ENCODE assay signal across 8 cellular contexts in genomic region chr22:36470162-36470993, GRCh38. TPM values are rescaled to one million over a fixed set of nuclear protein-coding genes. Genes with fewer than 3 reads are reported as not detected.
DNase-seq lines count a peak whose midpoint lies in the region; ATAC-seq and TF ChIP-seq lines count a peak whose summit lies in the region.

No MANE protein-coding gene starts in this region.

- H3K4me1 ChIP-seq in IMR-90 (ENCODE audit: control insufficient read depth, insufficient read depth, low read length) (peaks cover 44% of the 10 kb centered on the region), neuronal stem cell (ENCODE audit: control insufficient read depth in 2 of 2, insufficient read depth in 1 of 2, low read depth in 1 of 2, low read length in 2 of 2) (peaks cover 1 to 3% of the 10 kb centered on the region in 2 donors)

- peak overlapping the region; percentile 99 for H2AK9ac ChIP-seq in IMR-90 (replicated peaks; ENCODE audit: low read depth, low read length, poor library complexity)

- H4K5ac ChIP-seq in IMR-90 (ENCODE audit: low read depth, low read length) = peak overlapping the region; percentile 72

- no peaks in the 10 kb centered on the region for H3K9me3 Mint-ChIP-seq in stimulated activated naive CD8-positive, alpha-beta T cell treated with anti-CD3 and anti-CD28 coated beads, Interleukin-15, amount 100 ng/mL, for 72 hours

- H3K27me3 Mint-ChIP-seq in stimulated activated naive CD8-positive, alpha-beta T cell treated with anti-CD3 and anti-CD28 coated beads, Interleukin-15, amount 100 ng/mL, for 72 hours = no peaks in the 10 kb centered on the region

- in situ Hi-C loops in IMR-90 (cut with MboI; ENCODE audit: low sequenced_read_pairs) = no loop called here

- TF ChIP-seq CTCF in IMR-90 (conservative IDR thresholded peaks at IDR 0.05; ENCODE audit: low read depth, low read length) = peak; percentile 95

- H3K4me3 Mint-ChIP-seq in stimulated activated naive CD8-positive, alpha-beta T cell treated with anti-CD3 and anti-CD28 coated beads, Interleukin-15, amount 100 ng/mL, for 72 hours = peak overlapping the region in 1 of 2 donors; percentile 3

- TF ChIP-seq RAD21 in IMR-90 (IDR thresholded peaks at IDR 0.05; ENCODE audit: low read length) = peak; percentile 99

- H3K79me1 ChIP-seq in IMR-90 (ENCODE audit: low read depth in 1 of 2, low read length in 2 of 2) = peaks cover 30 to 75% of the 10 kb centered on the region in 2 experiments
- H3K79me1 ChIP-seq in neuronal stem cell (ENCODE audit: low read depth, low read length) = peaks cover 2% of the 10 kb centered on the region

- H2BK120ac ChIP-seq in IMR-90 (ENCODE audit: low read depth, low read length) = peak overlapping the region; percentile 100
- H2BK120ac ChIP-seq in neuronal stem cell (ENCODE audit: low read depth, low read length) = no peak overlapping the region

- H3K14ac ChIP-seq in IMR-90 (replicated peaks; ENCODE audit: low read depth, low read length) = peak overlapping the region; percentile 100
- H3K14ac ChIP-seq in neuronal stem cell (ENCODE audit: low read length) = no peak overlapping the region

- peaks cover 20% of the 10 kb centered on the region for H3K36me3 ChIP-seq in IMR-90 (ENCODE audit: control insufficient read depth, insufficient read depth, low read length)
- peaks cover 12 to 61% of the 10 kb centered on the region in 2 donors for H3K36me3 ChIP-seq in neuronal stem cell (replicated peaks in 1 of 2; ENCODE audit: control insufficient read depth in 2 of 2, insufficient read depth in 2 of 2, low read length in 2 of 2)

- H3K9me3 ChIP-seq in IMR-90 (ENCODE audit: control insufficient read depth, insufficient read depth, low read length) (no peaks in the 10 kb centered on the region), neuronal stem cell (replicated peaks in 1 of 2; ENCODE audit: control insufficient read depth in 2 of 2, insufficient read depth in 1 of 2, low read depth in 1 of 2, low read length in 2 of 2) (no peaks in the 10 kb centered on the region)

- H3K4me1 Mint-ChIP-seq in stimulated activated naive CD8-positive, alpha-beta T cell treated with anti-CD3 and anti-CD28 coated beads, Interleukin-15, amount 100 ng/mL, for 72 hours = peaks cover 41% of the 10 kb centered on the region

- H3K4me3 ChIP-seq in IMR-90 (ENCODE audit: insufficient read depth, low read depth, low read length) = no peak overlapping the region
- H3K4me3 ChIP-seq in neuronal stem cell (ENCODE audit: low read length in 2 of 2) = no peak overlapping the region

- H2BK15ac ChIP-seq in IMR-90 (ENCODE audit: low read depth, low read length) = peak overlapping the region; percentile 100
- no peak overlapping the region for H2BK15ac ChIP-seq in neuronal stem cell (ENCODE audit: low read length)

- H4K91ac ChIP-seq in IMR-90 (ENCODE audit: insufficient read depth, low read depth, low read length) (peak overlapping the region; percentile 100), neuronal stem cell (ENCODE audit: low read depth, low read length, poor library complexity) (no peak overlapping the region)

- H3K27ac Mint-ChIP-seq in stimulated activated naive CD8-positive, alpha-beta T cell treated with anti-CD3 and anti-CD28 coated beads, Interleukin-15, amount 100 ng/mL, for 72 hours = peak overlapping the region; percentile 12 to 57

- POLR2A ChIA-PET in IMR-90 (lab: Charles Lee; ENCODE audit: unreplicated experiment) = interaction anchor here (0.5 to 4.9 kb wide), 7 partner anchors 83 to 185 kb away, joined by 3 to 30 read pairs (median 3); partner anchors contain the start of gene MYH9

- peak overlapping the region; percentile 100 for H2BK20ac ChIP-seq in IMR-90 (ENCODE audit: low read depth, low read length)

- TF ChIP-seq POLR2A in IMR-90 (IDR thresholded peaks at IDR 0.05; ENCODE audit: low read depth, low read length) = peak; percentile 68

- DNase-seq in DMS114 treated with DMSO at 0.1 percent for 48 hours (lab: John Stamatoyannopoulos, UW; ENCODE audit: unreplicated experiment) (peak; percentile 35), IMR-90 (peak; percentile 89), SHP77 (lab: John Stamatoyannopoulos, UW) (peak; percentile 67 to 74), fibroblast of the conjunctiva (ENCODE audit: low read depth) (peak; percentile 79), neuronal stem cell (ENCODE audit: low spot score) (peak; percentile 74), NCI-H187 treated with DMSO at 0.1 percent for 48 hours (lab: John Stamatoyannopoulos, UW) (no peak)
- peak; percentile 70 for DNase-seq in activated effector memory CD4-positive, alpha-beta T cell treated with Interleukin-2 at 50 U/mL for 16 hours
- DNase-seq in stimulated activated naive CD8-positive, alpha-beta T cell treated with anti-CD3 and anti-CD28 coated beads, Interleukin-15, amount 100 ng/mL, for 72 hours = peak; percentile 80 to 82

- H3K27ac ChIP-seq in IMR-90 (ENCODE audit: insufficient read depth, low read length) (peak overlapping the region; percentile 97), neuronal stem cell (replicated peaks; ENCODE audit: low read length) (no peak overlapping the region)

- H4K20me1 ChIP-seq in IMR-90 (ENCODE audit: insufficient read depth, low read length) = peaks cover 19% of the 10 kb centered on the region

- H2BK5ac ChIP-seq in IMR-90 (ENCODE audit: low read depth, low read length, poor library complexity, severe bottlenecking) (peak overlapping the region; percentile 98), neuronal stem cell (ENCODE audit: low read length) (no peak overlapping the region)

- CTCF ChIA-PET in IMR-90 (lab: Yijun Ruan, JAX) = interaction anchor here (0.6 to 3.8 kb wide), 13 partner anchors 16 to 174 kb away, joined by 3 to 17 read pairs (median 6); partner anchors contain the start of gene MYH9

- H3K23ac ChIP-seq in IMR-90 (ENCODE audit: low read depth, low read length) = peak overlapping the region; percentile 100
- H3K23ac ChIP-seq in neuronal stem cell (ENCODE audit: low read depth, low read length, poor library complexity) = peak overlapping the region; percentile 37

- H3K9ac ChIP-seq in IMR-90 (ENCODE audit: low read depth, low read length) = peak overlapping the region; percentile 89
- H3K9ac ChIP-seq in neuronal stem cell (ENCODE audit: low read depth, low read length, poor library complexity) = peak overlapping the region; percentile 61

- H2AFZ ChIP-seq in IMR-90 (replicated peaks; ENCODE audit: low read length, poor library complexity) = peak overlapping the region; percentile 77
- H2AFZ ChIP-seq in neuronal stem cell (ENCODE audit: low read length) = peak overlapping the region; percentile 83

- peak overlapping the region; percentile 85 for H3K18ac ChIP-seq in IMR-90 (ENCODE audit: low read depth, low read length)
- peak overlapping the region; percentile 89 for H3K18ac ChIP-seq in neuronal stem cell (ENCODE audit: low read length)

- intact Hi-C loops in IMR-90 (cut with micrococcal nuclease) = loop anchor here (1.0 to 2.0 kb wide), 3 partner anchors 82 to 169 kb away; no protein-coding TSS in a partner anchor

- H3K4me2 ChIP-seq in IMR-90 (ENCODE audit: low read depth, low read length) (peak overlapping the region; percentile 33; the same call in 1 of the 2 replicates), neuronal stem cell (ENCODE audit: insufficient read depth, low read length, poor library complexity, severe bottlenecking) (no peak overlapping the region)

- H2BK12ac ChIP-seq in neuronal stem cell (ENCODE audit: low read length) = no peak overlapping the region

- H2AK5ac ChIP-seq in IMR-90 (ENCODE audit: low read depth, low read length) (peak overlapping the region; percentile 100), neuronal stem cell (ENCODE audit: low read depth, low read length) (peak overlapping the region; percentile 86)

- peak overlapping the region; percentile 83 to 100 for H4K8ac ChIP-seq in IMR-90 (ENCODE audit: low read depth in 2 of 2, low read length in 2 of 2)
- H4K8ac ChIP-seq in neuronal stem cell (ENCODE audit: low read depth, low read length) = no peak overlapping the region

- ATAC-seq in IMR-90 (ENCODE audit: low read depth) = peak; percentile 42
- ATAC-seq in stimulated activated naive CD8-positive, alpha-beta T cell treated with anti-CD3 and anti-CD28 coated beads, Interleukin-15, amount 100 ng/mL, for 72 hours = peak; percentile 94

- dilution Hi-C loops in IMR-90 (cut with HindIII; ENCODE audit: low sequenced_read_pairs, unreplicated experiment) = no loop called here

- peaks cover 35% of the 10 kb centered on the region for H3K9me1 ChIP-seq in IMR-90 (ENCODE audit: insufficient read depth, low read length)

- H3K27me3 ChIP-seq in IMR-90 (ENCODE audit: control insufficient read depth, insufficient read depth, low read length) = no peaks in the 10 kb centered on the region
- no peaks in the 10 kb centered on the region for H3K27me3 ChIP-seq in neuronal stem cell (ENCODE audit: control insufficient read depth in 3 of 3, insufficient read depth in 3 of 3, low read depth in 1 of 3, low read length in 3 of 3)

- H3K4ac ChIP-seq in IMR-90 (ENCODE audit: low read depth, low read length) (peak overlapping the region; percentile 100), neuronal stem cell (ENCODE audit: low read length) (peak overlapping the region; percentile 58)

- WGBS in IMR-90 (ENCODE audit: extremely low coverage in 2 of 2, insufficient read length in 1 of 2), 2 experiments = 51% methylated on average over 2 of the region's 14 CpGs; no CpG with 5 or more reads in 1 of the 2 experiments
- WGBS in neuronal stem cell (ENCODE audit: extremely low coverage in 2 of 2, insufficient read length in 2 of 2, insufficient replicate concordance in 1 of 2), 2 donors = no CpG with 5 or more reads among the region's 14 CpGs

- BruUV-seq in IMR-90 (replicated peaks; lab: Mats Ljungman, UMichigan) = no TSS peak

- H3K56ac ChIP-seq in IMR-90 (ENCODE audit: extremely low read depth, insufficient read depth, low read length) = peak overlapping the region; percentile 93

RNA-seq across cellular contexts. Expression of gene TXN2, which starts 11.1 kb away (rescaled TPM):
- total RNA-seq in IMR-90 (2012; rRNA removed) = 49.6 and 51.7 TPM in 2 replicates
- 166 and 175 TPM in 2 replicates for polyA plus RNA-seq in IMR-90 (2012; rRNA removed)
- polyA plus RNA-seq in IMR-90 (2012; cell fraction: cytosol; rRNA removed) = 175 and 176 TPM in 2 replicates
- 99.2 and 111 TPM in 2 replicates for polyA plus RNA-seq in IMR-90 (2012; cell fraction: nucleus; rRNA removed; ENCODE audit: low replicate concordance)
- 68.5 TPM for polyA plus RNA-seq in neuronal stem cell (2013, experiment 1 of 2)
- polyA plus RNA-seq in neuronal stem cell (2013, experiment 2 of 2) = 67.9 TPM

RNA-seq across cellular contexts. Expression of gene FOXRED2, which starts 36.5 kb away (rescaled TPM):
- 1.6 and 1.7 TPM in 2 replicates for total RNA-seq in IMR-90 (2012; rRNA removed)
- polyA plus RNA-seq in IMR-90 (2012; rRNA removed) = 4.0 and 4.1 TPM in 2 replicates
- polyA plus RNA-seq in IMR-90 (2012; cell fraction: cytosol; rRNA removed) = 2.6 and 4.0 TPM in 2 replicates
- 2.5 and 4.6 TPM in 2 replicates for polyA plus RNA-seq in IMR-90 (2012; cell fraction: nucleus; rRNA removed; ENCODE audit: low replicate concordance)
- polyA plus RNA-seq in neuronal stem cell (2013, experiment 1 of 2) = 10.2 TPM
- 10.4 TPM for polyA plus RNA-seq in neuronal stem cell (2013, experiment 2 of 2)

RNA-seq across cellular contexts. Expression of gene EIF3D, which starts 58.6 kb away (rescaled TPM):
- total RNA-seq in IMR-90 (2012; rRNA removed) = 512 and 746 TPM in 2 replicates
- polyA plus RNA-seq in IMR-90 (2012; rRNA removed) = 335 and 339 TPM in 2 replicates
- polyA plus RNA-seq in IMR-90 (2012; cell fraction: cytosol; rRNA removed) = 440 and 592 TPM in 2 replicates
- 315 and 390 TPM in 2 replicates for polyA plus RNA-seq in IMR-90 (2012; cell fraction: nucleus; rRNA removed; ENCODE audit: low replicate concordance)
- 145 TPM for polyA plus RNA-seq in neuronal stem cell (2013, experiment 1 of 2)
- 142 TPM for polyA plus RNA-seq in neuronal stem cell (2013, experiment 2 of 2)
